ENCODE assay signal across 24 cellular contexts in genomic region chr18:11246883-11247282, GRCh38.
"Had no signal": no experiment of that assay in that cellular context is flagged by ENCODE, and none has a peak within 500 bp of the region (broad histone marks: within the 10 kb centered on the region; RNA-seq: fewer than 3 reads in every experiment).

No MANE protein-coding gene starts in this region.

- H3K27me3 ChIP-seq: body of pancreas, cardiac muscle cell, gastrocnemius medialis, neutrophil, right lobe of liver, testis, upper lobe of left lung had no signal

- H3K4me1 ChIP-seq: body of pancreas, gastrocnemius medialis, testis had no signal

- H3K9me3 ChIP-seq: body of pancreas, gastrocnemius medialis, neutrophil, right lobe of liver, testis, upper lobe of left lung had no signal

- H3K36me3 ChIP-seq: cardiac muscle cell, gastrocnemius medialis, neutrophil, right lobe of liver, upper lobe of left lung had no signal

- H3K4me2 ChIP-seq: smooth muscle cell had no signal

- H3K4me3 ChIP-seq: body of pancreas, cardiac muscle cell, gastrocnemius medialis, right lobe of liver, smooth muscle cell, testis, upper lobe of left lung had no signal

- H3K27ac ChIP-seq: body of pancreas, cardiac muscle cell, epithelial cell of prostate, gastrocnemius medialis, neutrophil, right lobe of liver, testis, upper lobe of left lung had no signal

- DNase-seq: activated CD4-positive, alpha-beta T cell treated with anti-CD3 and anti-CD28 coated beads for 36 hours; activated CD4-positive, alpha-beta T cell treated with anti-CD3 and anti-CD28 coated beads, Interleukin-2, amount 50 U/mL, for 48 hours; activated CD8-positive, alpha-beta memory T cell treated with anti-CD3 and anti-CD28 coated beads, Interleukin-2, amount 50 U/mL, for 48 hours; activated naive CD4-positive, alpha-beta T cell treated with Interleukin-2 at 50 U/mL for 16 hours; activated naive CD8-positive, alpha-beta T cell treated with anti-CD3 and anti-CD28 coated beads for 36 hours; activated T-cell treated with anti-CD3 and anti-CD28 coated beads, Interleukin-2, amount 50 U/mL, for 4 hours; amygdala; gastrocnemius medialis; head of caudate nucleus; hypothalamus; right lobe of liver; stimulated activated CD4-positive, alpha-beta T cell treated with anti-CD3 and anti-CD28 coated beads, Interleukin-15, amount 100 ng/mL, for 24 hours; stimulated activated CD4-positive, alpha-beta T cell treated with anti-CD3 and anti-CD28 coated beads, Interleukin-2, amount 100 ng/mL, for 48 hours; stimulated activated CD8-positive, alpha-beta memory T cell treated with anti-CD3 and anti-CD28 coated beads, Interleukin-4, amount 100 ng/mL, for 48 hours; stimulated activated naive B cell treated with anti-CD40 and anti-IgM and Interleukin-4, amounts not matched to agents 10 μg/mL and 1 μg/mL and 100 μg/mL, for 72 hours; T-helper 1 cell; T-helper 9 cell; testis; upper lobe of left lung had no signal
